Comparison of ENCODE assay signal across 14 cellular contexts in genomic region chr4:151624606-151625565, GRCh38.
DNase-seq lines count a peak whose midpoint lies in the region; ATAC-seq and TF ChIP-seq lines count a peak whose summit lies in the region.
"Had no signal": no experiment of that assay in that cellular context is flagged by ENCODE, and none has a peak within 500 bp of the region (broad histone marks: within the 10 kb centered on the region; RNA-seq: fewer than 3 reads in every experiment).

No MANE protein-coding gene starts in this region.

- TF ChIP-seq POLR2A in ovary (IDR thresholded peaks at IDR 0.05) (no peak), breast epithelium (IDR thresholded peaks at IDR 0.05) (no peak)

- DNase-seq in COR-L47 (lab: John Stamatoyannopoulos, UW) = peak; percentile 44
- DNase-seq in NCI-H2171 (lab: John Stamatoyannopoulos, UW) = peak; percentile 68
- peak; percentile 87 for DNase-seq in cerebellum (ENCODE audit: low spot score)
- peak; percentile 50 to 72 (median 67) for DNase-seq in ovary
- no peak for DNase-seq in osteoblast (ENCODE audit: insufficient read length, low spot score, missing footprints)
- DNase-seq in breast epithelium (ENCODE audit: low spot score in 2 of 2) = no peak
- DNase-seq: activated CD8-positive, alpha-beta T cell treated with anti-CD3 and anti-CD28 coated beads, Interleukin-2, amount 10 ng/mL, durations not matched to agents 7 days and 5 days; activated naive CD4-positive, alpha-beta T cell treated with Interleukin-2 at 50 U/mL for 16 hours; activated T-cell treated with anti-CD3 and anti-CD28 coated beads, Interleukin-2, amount 50 U/mL, for 1 hour; head of caudate nucleus had no signal

- H3K4me1 ChIP-seq in ovary (ENCODE audit: insufficient read depth) (peaks cover 5% of the 10 kb centered on the region), osteoblast (ENCODE audit: insufficient read depth, low read length) (no peaks in the 10 kb centered on the region), breast epithelium (no peaks in the 10 kb centered on the region)
- H3K4me1 ChIP-seq: A549 had no signal

- WGBS in ovary, 3 donors = 16 to 20% (median 16%) methylated on average over 14 of the region's 14 CpGs

- TF ChIP-seq CTCF in ovary (IDR thresholded peaks at IDR 0.05) (no peak), osteoblast (IDR thresholded peaks at IDR 0.05; ENCODE audit: extremely low read depth, low read depth, low read length) (no peak), breast epithelium (IDR thresholded peaks at IDR 0.05) (no peak)

- no peak overlapping the region for H2AFZ ChIP-seq in osteoblast (ENCODE audit: low read length)

- no peak overlapping the region for H3K4me2 ChIP-seq in osteoblast (ENCODE audit: insufficient read depth, low read length)
- H3K4me2 ChIP-seq: A549 had no signal

- H3K27ac ChIP-seq in ovary = no peak overlapping the region
- H3K27ac ChIP-seq in osteoblast (ENCODE audit: low read depth, low read length) = no peak overlapping the region
- no peak overlapping the region for H3K27ac ChIP-seq in breast epithelium
- H3K27ac ChIP-seq: A549, neutrophil had no signal

- intact Hi-C loops in ovary (cut with DNase I) = no loop called here
- intact Hi-C loops in breast epithelium (cut with DNase I; ENCODE audit: low total_unique reads) = no loop called here

- H3K27me3 ChIP-seq in ovary = no peaks in the 10 kb centered on the region
- H3K27me3 ChIP-seq in osteoblast (ENCODE audit: insufficient read depth, low read length) = peaks cover 20% of the 10 kb centered on the region
- no peaks in the 10 kb centered on the region for H3K27me3 ChIP-seq in breast epithelium

- H3K36me3 ChIP-seq in ovary (no peaks in the 10 kb centered on the region), osteoblast (ENCODE audit: insufficient read depth, low read length) (no peaks in the 10 kb centered on the region), breast epithelium (no peaks in the 10 kb centered on the region)
- H3K36me3 ChIP-seq: neutrophil had no signal

- no peak for TF ChIP-seq EP300 in ovary (IDR thresholded peaks at IDR 0.05)

- H3K9me3 ChIP-seq in ovary = no peaks in the 10 kb centered on the region
- no peaks in the 10 kb centered on the region for H3K9me3 ChIP-seq in osteoblast (ENCODE audit: low read depth, low read length)
- no peaks in the 10 kb centered on the region for H3K9me3 ChIP-seq in breast epithelium
- H3K9me3 ChIP-seq: A549, neutrophil had no signal

- no peaks in the 10 kb centered on the region for H4K20me1 ChIP-seq in osteoblast (ENCODE audit: insufficient read depth, low read length)

- no peaks in the 10 kb centered on the region for H3K79me2 ChIP-seq in osteoblast (ENCODE audit: insufficient read depth, low read length)

- H3K4me3 ChIP-seq in ovary (no peak overlapping the region), osteoblast (ENCODE audit: insufficient read depth, low read length) (no peak overlapping the region), breast epithelium (no peak overlapping the region)
- H3K4me3 ChIP-seq: A549 had no signal

- ATAC-seq in HG02588 (IDR thresholded peaks at IDR 0.05; ENCODE audit: unreplicated experiment) = no peak
- no peak for ATAC-seq in GM21447 (IDR thresholded peaks at IDR 0.05; ENCODE audit: unreplicated experiment)
- ATAC-seq: A549; activated CD8-positive, alpha-beta T cell treated with anti-CD3 and anti-CD28 coated beads, Interleukin-2, amount 10 ng/mL, durations not matched to agents 7 days and 5 days had no signal

Comparison
In these comparisons a context has a peak if more than half of its experiments do, and no peak if none do; other contexts are left out.
1. DNase-seq: peak in COR-L47 (single experiment), NCI-H2171 (single experiment), cerebellum (single experiment) and ovary (5 of 5); none in osteoblast (single experiment) and breast epithelium (0 of 2).